In the genomic region with DNA sequence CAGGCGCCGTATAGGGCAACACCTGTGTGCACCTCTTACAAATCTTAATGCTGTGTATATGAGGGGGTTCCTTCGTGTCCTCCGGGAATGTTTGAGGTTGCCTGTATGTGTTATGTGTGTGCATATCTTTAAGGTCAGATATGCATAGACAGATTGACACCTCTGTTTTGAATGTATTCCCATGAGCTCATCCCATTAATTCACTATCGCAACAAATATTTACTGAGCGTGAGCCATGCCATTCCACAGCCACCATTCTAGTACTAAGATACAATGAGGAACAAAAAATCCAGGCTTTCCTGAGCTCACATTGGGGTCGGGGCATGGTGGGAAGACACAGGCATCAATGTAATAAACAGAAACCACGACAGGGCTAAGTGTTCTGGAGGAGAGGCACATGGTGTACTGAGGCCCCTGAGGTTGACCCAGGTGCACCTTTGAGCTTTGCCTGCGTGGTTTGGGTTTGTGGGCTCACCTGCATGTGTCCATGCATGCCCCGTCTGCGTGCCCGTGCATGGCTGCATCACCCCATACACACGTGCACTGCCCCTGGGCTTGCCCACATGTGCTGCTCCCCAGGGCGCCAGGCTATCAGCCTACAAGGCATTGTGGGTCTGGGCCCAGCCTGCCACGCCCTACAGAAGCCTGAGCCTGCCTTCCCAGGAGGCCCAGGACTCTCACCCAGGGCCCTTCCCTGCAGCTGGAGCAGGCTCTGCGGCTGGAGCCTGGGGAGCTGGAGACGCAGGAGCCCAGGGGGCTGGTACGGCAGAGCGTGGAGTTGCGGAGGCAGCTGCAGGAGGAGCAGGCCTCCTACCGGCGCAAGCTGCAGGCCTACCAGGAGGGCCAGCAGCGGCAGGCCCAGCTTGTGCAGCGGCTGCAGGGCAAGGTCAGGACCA, we compare ENCODE assay signal across 1 cellular context. TPM values are rescaled to one million over a fixed set of nuclear protein-coding genes. Genes with fewer than 3 reads are reported as not detected.
"Had no signal": no experiment of that assay in that cellular context is flagged by ENCODE, and none has a peak within 500 bp of the region (broad histone marks: within the 10 kb centered on the region; RNA-seq: fewer than 3 reads in every experiment).

No MANE protein-coding gene starts in this region.

RNA-seq across cellular contexts. Expression of gene RNU1-2, which starts 33.6 kb away (rescaled TPM):
- polyA plus RNA-seq: psoas muscle had no signal
